ENCODE assay signal across 10 cellular contexts in genomic region chr10:59872892-59873463, GRCh38. TPM values are rescaled to one million over a fixed set of nuclear protein-coding genes. Genes with fewer than 3 reads are reported as not detected.
DNase-seq lines count a peak whose midpoint lies in the region; ATAC-seq and TF ChIP-seq lines count a peak whose summit lies in the region.
"Had no signal": no experiment of that assay in that cellular context is flagged by ENCODE, and none has a peak within 500 bp of the region (broad histone marks: within the 10 kb centered on the region; RNA-seq: fewer than 3 reads in every experiment).

No MANE protein-coding gene starts in this region.

- H3K9me3 ChIP-seq in HUES64 (ENCODE audit: insufficient read depth, low read depth, low read length) (no peaks in the 10 kb centered on the region), muscle layer of duodenum (ENCODE audit: control insufficient read depth in 1 of 2, low read length in 2 of 2) (no peaks in the 10 kb centered on the region), SJCRH30 (replicated peaks) (no peaks in the 10 kb centered on the region)

- no peaks in the 10 kb centered on the region for H3K36me3 ChIP-seq in HUES64 (ENCODE audit: insufficient read depth, low read length)
- no peaks in the 10 kb centered on the region for H3K36me3 ChIP-seq in muscle layer of duodenum (ENCODE audit: control insufficient read depth in 1 of 2, insufficient read depth in 2 of 2, low read length in 2 of 2)
- no peaks in the 10 kb centered on the region for H3K36me3 ChIP-seq in SJCRH30

- H3K27me3 Mint-ChIP-seq in endothelial cell (ENCODE audit: unreplicated experiment), result peaks cover 4% of the 10 kb centered on the region
- H3K27me3 Mint-ChIP-seq: brain had no signal

- 95% methylated on average over 7 of the region's 7 CpGs for WGBS in HUES64

- no peak for TF ChIP-seq CTCF in endothelial cell (IDR thresholded peaks at IDR 0.05; ENCODE audit: unreplicated experiment)

- no peaks in the 10 kb centered on the region for H3K36me3 Mint-ChIP-seq in endothelial cell (ENCODE audit: low read depth, unreplicated experiment)
- H3K36me3 Mint-ChIP-seq: brain had no signal

- H3K27ac ChIP-seq in HUES64 (ENCODE audit: low read depth, low read length) (peak overlapping the region; percentile 6; the same call in 1 of the 2 replicates), muscle layer of duodenum (ENCODE audit: low read length) (peak overlapping the region; percentile 56), SJCRH30 (no peak overlapping the region)

- H3K9ac ChIP-seq in HUES64 (ENCODE audit: low read depth, low read length), result no peak overlapping the region

- H3K27ac Mint-ChIP-seq in endothelial cell (ENCODE audit: unreplicated experiment), result no peak overlapping the region

- DNase-seq in AG20443 (ENCODE audit: low spot score), result peak; percentile 51
- DNase-seq in dermis blood vessel endothelial cell, result peak; percentile 88
- no peak for DNase-seq in endothelial cell (ENCODE audit: low spot score)
- DNase-seq in SJCRH30, result no peak
- DNase-seq: MV-4-11 had no signal

- peaks cover 24% of the 10 kb centered on the region for H3K4me1 Mint-ChIP-seq in endothelial cell (ENCODE audit: unreplicated experiment)

- H3K4me3 ChIP-seq in HUES64 (ENCODE audit: low read length) (no peak overlapping the region), muscle layer of duodenum (ENCODE audit: low read depth in 1 of 2, low read length in 2 of 2) (no peak overlapping the region), SJCRH30 (no peak overlapping the region)

- no peaks in the 10 kb centered on the region for H3K9me3 Mint-ChIP-seq in endothelial cell (ENCODE audit: unreplicated experiment)
- H3K9me3 Mint-ChIP-seq: brain had no signal

- H3K4me3 Mint-ChIP-seq in endothelial cell (ENCODE audit: unreplicated experiment), result no peak overlapping the region
- H3K4me3 Mint-ChIP-seq: brain had no signal

- H3K4me1 ChIP-seq in HUES64 (ENCODE audit: insufficient read depth, low read length) (peaks cover 55% of the 10 kb centered on the region), muscle layer of duodenum (ENCODE audit: control insufficient read depth in 1 of 2, insufficient read depth in 2 of 2, low read length in 2 of 2) (peaks cover 8 to 38% of the 10 kb centered on the region in 2 donors), SJCRH30 (no peaks in the 10 kb centered on the region)

- ATAC-seq in HG02885 (IDR thresholded peaks at IDR 0.05; ENCODE audit: poor library complexity, unreplicated experiment), result no peak
- ATAC-seq in GM21737 (IDR thresholded peaks at IDR 0.05; ENCODE audit: unreplicated experiment), result no peak

- H3K27me3 ChIP-seq in HUES64 (ENCODE audit: insufficient read depth, low read length) (no peaks in the 10 kb centered on the region), muscle layer of duodenum (ENCODE audit: low read depth, low read length) (no peaks in the 10 kb centered on the region), SJCRH30 (no peaks in the 10 kb centered on the region)

RNA-seq across cellular contexts. Expression of gene CCDC6, which starts 33.4 kb away (rescaled TPM):
- polyA plus RNA-seq in HUES64 (2013, experiment 1 of 2), result 39.5 TPM
- 34.7 TPM for polyA plus RNA-seq in HUES64 (2013, experiment 2 of 2)
- 22.6 and 41.4 TPM in 2 replicates for total RNA-seq in dermis blood vessel endothelial cell
- 27.7 TPM for total RNA-seq in endothelial cell (ENCODE audit: unreplicated experiment)
- 18.2 and 19.1 TPM in 2 replicates for total RNA-seq in SJCRH30 (2014; rRNA removed; shearing (Covaris generic))

Comparison
In these comparisons a context has a peak if more than half of its experiments do, and no peak if none do; other contexts are left out.
1. DNase-seq: peak in AG20443 (single experiment) and dermis blood vessel endothelial cell (single experiment); none in endothelial cell (single experiment) and SJCRH30 (0 of 2).